In genomic region chr16:89467382-89467781, GRCh38 we compare ENCODE assay signal across 14 cellular contexts.
"Had no signal": no experiment of that assay in that cellular context is flagged by ENCODE, and none has a peak within 500 bp of the region (broad histone marks: within the 10 kb centered on the region; RNA-seq: fewer than 3 reads in every experiment).

No MANE protein-coding gene starts in this region.

- H3K27ac Mint-ChIP-seq: activated CD4-positive, alpha-beta memory T cell treated with anti-CD3 and anti-CD28 coated beads, Interleukin-2, amount 10 ng/mL, durations not matched to agents 7 days and 5 days; activated naive CD8-positive, alpha-beta T cell treated with anti-CD3 and anti-CD28 coated beads, Interleukin-2, amount 10 ng/mL, durations not matched to agents 7 days and 5 days had no signal

- H3K27ac ChIP-seq: heart left ventricle, ovary, vagina had no signal

- H3K9me3 ChIP-seq: heart left ventricle, ovary, SK-N-SH, vagina had no signal

- DNase-seq: activated CD4-positive, alpha-beta memory T cell treated with anti-CD3 and anti-CD28 coated beads, Interleukin-2, amount 10 ng/mL, durations not matched to agents 7 days and 5 days; activated effector memory CD4-positive, alpha-beta T cell treated with anti-CD3 and anti-CD28 coated beads, Interleukin-2, amount 50 U/mL, for 16 hours; activated naive CD8-positive, alpha-beta T cell treated with anti-CD3 and anti-CD28 coated beads, Interleukin-2, amount 10 ng/mL, durations not matched to agents 7 days and 5 days; aorta; mammary epithelial cell; ovary; SK-N-SH; stimulated activated CD4-positive, alpha-beta T cell treated with anti-CD3 and anti-CD28 coated beads, Interleukin-4, amount 100 ng/mL, for 4 hours; stimulated activated naive CD8-positive, alpha-beta T cell treated with anti-CD3 and anti-CD28 coated beads, Interleukin-15, amount 100 ng/mL, for 72 hours had no signal

- H3K4me2 ChIP-seq: SK-N-SH had no signal

- H3K36me3 ChIP-seq: heart left ventricle, ovary, vagina had no signal

- H3K27me3 Mint-ChIP-seq: activated CD4-positive, alpha-beta memory T cell treated with anti-CD3 and anti-CD28 coated beads, Interleukin-2, amount 10 ng/mL, durations not matched to agents 7 days and 5 days; activated naive CD8-positive, alpha-beta T cell treated with anti-CD3 and anti-CD28 coated beads, Interleukin-2, amount 10 ng/mL, durations not matched to agents 7 days and 5 days; stimulated activated naive CD8-positive, alpha-beta T cell treated with anti-CD3 and anti-CD28 coated beads, Interleukin-15, amount 100 ng/mL, for 72 hours had no signal

- H3K9ac ChIP-seq: SK-N-SH had no signal

- H3K4me3 Mint-ChIP-seq: activated CD4-positive, alpha-beta memory T cell treated with anti-CD3 and anti-CD28 coated beads, Interleukin-2, amount 10 ng/mL, durations not matched to agents 7 days and 5 days; activated naive CD8-positive, alpha-beta T cell treated with anti-CD3 and anti-CD28 coated beads, Interleukin-2, amount 10 ng/mL, durations not matched to agents 7 days and 5 days; stimulated activated naive CD8-positive, alpha-beta T cell treated with anti-CD3 and anti-CD28 coated beads, Interleukin-15, amount 100 ng/mL, for 72 hours had no signal

- H3K9me3 Mint-ChIP-seq: activated CD4-positive, alpha-beta memory T cell treated with anti-CD3 and anti-CD28 coated beads, Interleukin-2, amount 10 ng/mL, durations not matched to agents 7 days and 5 days; activated naive CD8-positive, alpha-beta T cell treated with anti-CD3 and anti-CD28 coated beads, Interleukin-2, amount 10 ng/mL, durations not matched to agents 7 days and 5 days; neural crest cell; stimulated activated naive CD8-positive, alpha-beta T cell treated with anti-CD3 and anti-CD28 coated beads, Interleukin-15, amount 100 ng/mL, for 72 hours had no signal

- H3K27me3 ChIP-seq: heart left ventricle, ovary, vagina had no signal

- H3K4me3 ChIP-seq: heart left ventricle, ovary, vagina had no signal

- ATAC-seq: activated CD4-positive, CD25-positive, alpha-beta regulatory T cell treated with anti-CD3 and anti-CD28 coated beads, Interleukin-2, amount 50 U/mL, for 24 hours; heart left ventricle; left lobe of liver; stimulated activated naive CD8-positive, alpha-beta T cell treated with anti-CD3 and anti-CD28 coated beads, Interleukin-15, amount 100 ng/mL, for 72 hours had no signal
